ENCODE assay signal across 27 cellular contexts in the genomic region with DNA sequence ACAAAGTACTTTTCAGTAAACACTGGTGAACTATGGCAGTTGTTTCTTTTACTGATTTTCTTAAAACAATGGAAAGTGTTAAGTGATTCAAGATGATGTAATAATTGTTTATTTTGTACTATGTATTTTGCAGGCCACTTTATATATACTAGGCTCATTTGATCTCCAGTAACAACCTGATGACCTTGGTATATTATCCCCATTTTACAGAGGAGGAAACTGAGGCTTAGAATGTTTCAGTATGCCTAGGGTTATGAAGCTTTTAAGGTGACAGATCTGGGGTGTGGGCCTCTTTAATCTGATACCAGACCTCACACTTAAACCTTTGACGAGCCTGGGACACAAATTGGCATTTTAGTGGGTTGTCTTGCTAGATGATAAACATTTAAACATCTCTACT.
"Had no signal": no experiment of that assay in that cellular context is flagged by ENCODE, and none has a peak within 500 bp of the region (broad histone marks: within the 10 kb centered on the region; RNA-seq: fewer than 3 reads in every experiment).

No MANE protein-coding gene starts in this region.

- H3K9me3 ChIP-seq: neutrophil, pancreas, prostate gland, stomach, thoracic aorta, thyroid gland, tibial nerve, upper lobe of left lung, vagina had no signal

- H3K27ac ChIP-seq: neutrophil, pancreas, prostate gland, stomach, thoracic aorta, thyroid gland, tibial nerve, upper lobe of left lung, vagina had no signal

- FAIRE-seq: pancreas, small intestine, urothelium cell line had no signal

- ATAC-seq: naive thymus-derived CD8-positive, alpha-beta T cell; natural killer cell treated with Interleukin-12 subunit alpha and Interleukin-12 subunit beta and Interleukin-15 and Interleukin-18, amount 100 ng/mL, for 72 hours; pancreas; right cardiac atrium; sciatic nerve; stimulated activated effector memory CD8-positive, alpha-beta T cell treated with anti-CD3 and anti-CD28 coated beads, Interleukin-12 subunit alpha, Interleukin-12 subunit beta, amount 100 ng/mL, for 72 hours; stimulated activated naive B cell treated with anti-CD40 and anti-IgM and Interleukin-4, amounts not matched to agents 10 μg/mL and 1 μg/mL and 100 μg/mL, for 72 hours had no signal

- H3K27me3 ChIP-seq: neutrophil, pancreas, stomach, thyroid gland, tibial nerve, upper lobe of left lung, vagina had no signal

- H3K4me1 ChIP-seq: pancreas, prostate gland, stomach, upper lobe of left lung, vagina had no signal

- H3K4me3 ChIP-seq: pancreas, prostate gland, stomach, thoracic aorta, thyroid gland, tibial nerve, upper lobe of left lung, vagina had no signal

- DNase-seq: naive B cell; naive thymus-derived CD8-positive, alpha-beta T cell; nephron progenitor cell; nucleus accumbens; pancreas; retina; right cardiac atrium; small intestine; stimulated activated CD4-positive, alpha-beta T cell treated with anti-CD3 and anti-CD28 coated beads, Interleukin-15, amount 100 ng/mL, for 24 hours; stimulated activated CD4-positive, alpha-beta T cell treated with anti-CD3 and anti-CD28 coated beads, Interleukin-2, amount 100 ng/mL, for 24 hours; stimulated activated CD4-positive, alpha-beta T cell treated with anti-CD3 and anti-CD28 coated beads, Interleukin-2, amount 100 ng/mL, for 48 hours; stimulated activated CD4-positive, alpha-beta T cell treated with anti-CD3 and anti-CD28 coated beads, Interleukin-4, amount 100 ng/mL, for 24 hours; stimulated activated naive B cell treated with anti-CD40 and anti-IgM and Interleukin-4, amounts not matched to agents 10 μg/mL and 1 μg/mL and 100 μg/mL, for 72 hours; stimulated activated naive CD4-positive, alpha-beta T cell treated with Interleukin-2 at 50 U/mL for 16 hours; stomach; thyroid gland; trophoblast cell; upper lobe of left lung had no signal

- H3K36me3 ChIP-seq: neutrophil, prostate gland had no signal
